Comparison of ENCODE assay signal across 1 cellular context in the genomic region with DNA sequence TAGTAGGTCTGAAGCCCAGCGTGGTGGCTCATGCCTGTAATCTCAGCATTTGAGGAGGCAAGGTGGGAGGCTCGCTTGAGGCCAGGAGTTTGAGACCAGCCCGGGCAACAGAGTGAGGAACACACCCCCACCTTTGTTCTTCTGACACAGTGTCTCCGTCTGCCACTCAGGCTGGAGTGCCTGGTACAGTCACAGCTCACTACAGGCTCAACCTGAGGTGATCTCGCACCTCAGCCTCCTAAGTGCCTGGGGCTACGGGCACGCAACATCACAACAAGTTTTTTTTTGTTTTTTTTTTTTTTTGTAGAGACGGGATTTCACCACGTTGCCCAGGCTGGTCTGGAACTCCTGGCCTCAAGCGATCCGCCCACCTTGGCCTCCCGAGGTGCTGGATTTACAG.
TF ChIP-seq lines count a peak whose summit lies in the region.

No MANE protein-coding gene starts in this region.

TF ChIP-seq in HepG2, 621 proteins besides CTCF, POLR2A, EP300 and RAD21:
- no peak for TF ChIP-seq MBNL3 (CRISPR knock-in tag; conservative IDR thresholded peaks at IDR 0.05)
- TF ChIP-seq, protein P1, sequence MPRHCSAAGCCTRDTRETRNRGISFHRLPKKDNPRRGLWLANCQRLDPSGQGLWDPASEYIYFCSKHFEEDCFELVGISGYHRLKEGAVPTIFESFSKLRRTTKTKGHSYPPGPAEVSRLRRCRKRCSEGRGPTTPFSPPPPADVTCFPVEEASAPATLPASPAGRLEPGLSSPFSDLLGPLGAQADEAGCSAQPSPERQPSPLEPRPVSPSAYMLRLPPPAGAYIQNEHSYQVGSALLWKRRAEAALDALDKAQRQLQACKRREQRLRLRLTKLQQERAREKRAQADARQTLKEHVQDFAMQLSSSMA (CRISPR knock-in tag; IDR thresholded peaks at IDR 0.05): 0 out of 2 replicates have a peak, but pooled peaks have one; percentile 21
- no peak for TF ChIP-seq KDM5A (IDR thresholded peaks at IDR 0.05; ENCODE audit: borderline replicate concordance, low read length)
- TF ChIP-seq SIX4 (CRISPR knock-in tag; IDR thresholded peaks at IDR 0.05): no peak
- TF ChIP-seq AGO1 (IDR thresholded peaks at IDR 0.05; ENCODE audit: low read depth, low read length, poor library complexity, severe bottlenecking): no peak
- TF ChIP-seq U2AF1 (optimal IDR thresholded peaks at IDR 0.05; ENCODE audit: low read depth, low read length): no peak
- no peak for TF ChIP-seq ZNF136 (CRISPR knock-in tag; IDR thresholded peaks at IDR 0.05; ENCODE audit: low read depth)
- TF ChIP-seq, protein P2, sequence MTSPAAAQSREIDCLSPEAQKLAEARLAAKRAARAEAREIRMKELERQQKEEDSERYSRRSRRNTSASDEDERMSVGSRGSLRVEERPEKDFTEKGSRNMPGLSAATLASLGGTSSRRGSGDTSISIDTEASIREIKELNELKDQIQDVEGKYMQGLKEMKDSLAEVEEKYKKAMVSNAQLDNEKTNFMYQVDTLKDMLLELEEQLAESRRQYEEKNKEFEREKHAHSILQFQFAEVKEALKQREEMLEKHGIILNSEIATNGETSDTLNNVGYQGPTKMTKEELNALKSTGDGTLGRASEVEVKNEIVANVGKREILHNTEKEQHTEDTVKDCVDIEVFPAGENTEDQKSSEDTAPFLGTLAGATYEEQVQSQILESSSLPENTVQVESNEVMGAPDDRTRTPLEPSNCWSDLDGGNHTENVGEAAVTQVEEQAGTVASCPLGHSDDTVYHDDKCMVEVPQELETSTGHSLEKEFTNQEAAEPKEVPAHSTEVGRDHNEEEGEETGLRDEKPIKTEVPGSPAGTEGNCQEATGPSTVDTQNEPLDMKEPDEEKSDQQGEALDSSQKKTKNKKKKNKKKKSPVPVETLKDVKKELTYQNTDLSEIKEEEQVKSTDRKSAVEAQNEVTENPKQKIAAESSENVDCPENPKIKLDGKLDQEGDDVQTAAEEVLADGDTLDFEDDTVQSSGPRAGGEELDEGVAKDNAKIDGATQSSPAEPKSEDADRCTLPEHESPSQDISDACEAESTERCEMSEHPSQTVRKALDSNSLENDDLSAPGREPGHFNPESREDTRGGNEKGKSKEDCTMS (CRISPR knock-in tag; conservative IDR thresholded peaks at IDR 0.05): no peak
- TF ChIP-seq, protein P3, sequence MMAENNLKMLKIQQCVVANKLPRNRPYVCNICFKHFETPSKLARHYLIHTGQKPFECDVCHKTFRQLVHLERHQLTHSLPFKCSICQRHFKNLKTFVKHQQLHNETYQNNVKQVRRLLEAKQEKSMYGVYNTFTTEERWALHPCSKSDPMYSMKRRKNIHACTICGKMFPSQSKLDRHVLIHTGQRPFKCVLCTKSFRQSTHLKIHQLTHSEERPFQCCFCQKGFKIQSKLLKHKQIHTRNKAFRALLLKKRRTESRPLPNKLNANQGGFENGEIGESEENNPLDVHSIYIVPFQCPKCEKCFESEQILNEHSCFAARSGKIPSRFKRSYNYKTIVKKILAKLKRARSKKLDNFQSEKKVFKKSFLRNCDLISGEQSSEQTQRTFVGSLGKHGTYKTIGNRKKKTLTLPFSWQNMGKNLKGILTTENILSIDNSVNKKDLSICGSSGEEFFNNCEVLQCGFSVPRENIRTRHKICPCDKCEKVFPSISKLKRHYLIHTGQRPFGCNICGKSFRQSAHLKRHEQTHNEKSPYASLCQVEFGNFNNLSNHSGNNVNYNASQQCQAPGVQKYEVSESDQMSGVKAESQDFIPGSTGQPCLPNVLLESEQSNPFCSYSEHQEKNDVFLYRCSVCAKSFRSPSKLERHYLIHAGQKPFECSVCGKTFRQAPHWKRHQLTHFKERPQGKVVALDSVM (CRISPR knock-in tag; IDR thresholded peaks at IDR 0.05): peak; percentile 70; the same call in 1 of the 2 replicates
- TF ChIP-seq, protein P4, sequence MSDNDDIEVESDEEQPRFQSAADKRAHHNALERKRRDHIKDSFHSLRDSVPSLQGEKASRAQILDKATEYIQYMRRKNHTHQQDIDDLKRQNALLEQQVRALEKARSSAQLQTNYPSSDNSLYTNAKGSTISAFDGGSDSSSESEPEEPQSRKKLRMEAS (IDR thresholded peaks at IDR 0.05): no peak
- TF ChIP-seq FLYWCH1 (CRISPR knock-in tag; IDR thresholded peaks at IDR 0.05): no peak
- TF ChIP-seq ZNF772 (CRISPR knock-in tag; IDR thresholded peaks at IDR 0.05): no peak
- TF ChIP-seq, protein P5, sequence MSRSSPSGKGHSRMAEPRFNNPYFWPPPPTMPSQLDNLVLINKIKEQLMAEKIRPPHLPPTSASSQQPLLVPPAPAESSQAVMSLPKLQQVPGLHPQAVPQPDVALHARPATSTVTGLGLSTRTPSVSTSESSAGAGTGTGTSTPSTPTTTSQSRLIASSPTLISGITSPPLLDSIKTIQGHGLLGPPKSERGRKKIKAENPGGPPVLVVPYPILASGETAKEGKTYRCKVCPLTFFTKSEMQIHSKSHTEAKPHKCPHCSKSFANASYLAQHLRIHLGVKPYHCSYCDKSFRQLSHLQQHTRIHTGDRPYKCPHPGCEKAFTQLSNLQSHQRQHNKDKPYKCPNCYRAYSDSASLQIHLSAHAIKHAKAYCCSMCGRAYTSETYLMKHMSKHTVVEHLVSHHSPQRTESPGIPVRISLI (CRISPR knock-in tag; IDR thresholded peaks at IDR 0.05; ENCODE audit: borderline replicate concordance): peak; percentile 71
- TF ChIP-seq HOXA7 (CRISPR knock-in tag; IDR thresholded peaks at IDR 0.05): no peak
- TF ChIP-seq ZBTB42 (CRISPR knock-in tag; IDR thresholded peaks at IDR 0.05): no peak
- TF ChIP-seq, protein P6, sequence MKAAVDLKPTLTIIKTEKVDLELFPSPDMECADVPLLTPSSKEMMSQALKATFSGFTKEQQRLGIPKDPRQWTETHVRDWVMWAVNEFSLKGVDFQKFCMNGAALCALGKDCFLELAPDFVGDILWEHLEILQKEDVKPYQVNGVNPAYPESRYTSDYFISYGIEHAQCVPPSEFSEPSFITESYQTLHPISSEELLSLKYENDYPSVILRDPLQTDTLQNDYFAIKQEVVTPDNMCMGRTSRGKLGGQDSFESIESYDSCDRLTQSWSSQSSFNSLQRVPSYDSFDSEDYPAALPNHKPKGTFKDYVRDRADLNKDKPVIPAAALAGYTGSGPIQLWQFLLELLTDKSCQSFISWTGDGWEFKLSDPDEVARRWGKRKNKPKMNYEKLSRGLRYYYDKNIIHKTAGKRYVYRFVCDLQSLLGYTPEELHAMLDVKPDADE (CRISPR knock-in tag; IDR thresholded peaks at IDR 0.05): no peak
- TF ChIP-seq ZNF672 (CRISPR knock-in tag; IDR thresholded peaks at IDR 0.05): no peak
- no peak for TF ChIP-seq ZNF552 (CRISPR knock-in tag; IDR thresholded peaks at IDR 0.05; ENCODE audit: borderline replicate concordance)
- TF ChIP-seq DPF2 (CRISPR knock-in tag; IDR thresholded peaks at IDR 0.05; ENCODE audit: borderline replicate concordance, low read depth): no peak
- TF ChIP-seq ZZZ3 (CRISPR knock-in tag; IDR thresholded peaks at IDR 0.05; ENCODE audit: borderline replicate concordance): no peak
